Comparison of ENCODE assay signal across 1 cellular context in the genomic region with DNA sequence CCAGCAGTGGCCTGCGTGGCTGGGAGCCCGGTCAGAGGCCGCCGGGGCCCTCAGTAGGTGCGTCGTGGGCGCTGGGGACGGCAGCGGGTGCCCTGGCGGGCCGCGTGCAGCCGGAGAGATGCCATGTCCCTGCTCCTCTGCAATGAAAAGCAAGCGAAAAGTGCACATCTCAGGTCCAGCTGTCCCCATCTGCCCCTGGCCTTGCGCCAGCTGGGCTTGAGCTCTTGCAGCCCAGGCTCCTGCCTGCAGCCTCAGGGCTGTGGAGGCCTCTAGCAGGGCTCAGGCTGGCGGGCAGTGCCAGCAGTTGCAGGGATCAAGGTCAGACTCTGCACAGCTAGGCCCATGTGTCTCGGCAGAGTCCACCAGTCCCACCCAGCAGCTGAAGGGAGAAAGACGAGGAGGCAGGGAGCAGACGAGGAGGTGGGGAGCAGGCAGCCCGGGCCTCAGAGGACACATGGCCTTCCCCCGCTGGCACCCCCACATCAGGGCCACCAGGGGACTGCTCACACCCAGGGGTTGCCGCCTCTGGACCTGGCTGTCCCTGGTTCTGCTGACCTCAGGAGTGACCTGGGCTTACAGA.
TF ChIP-seq lines count a peak whose summit lies in the region.

No MANE protein-coding gene starts in this region.

TF ChIP-seq in HepG2, 621 proteins besides CTCF, POLR2A, EP300 and RAD21 (continued from another document and continues in another):
- TF ChIP-seq, protein P1, sequence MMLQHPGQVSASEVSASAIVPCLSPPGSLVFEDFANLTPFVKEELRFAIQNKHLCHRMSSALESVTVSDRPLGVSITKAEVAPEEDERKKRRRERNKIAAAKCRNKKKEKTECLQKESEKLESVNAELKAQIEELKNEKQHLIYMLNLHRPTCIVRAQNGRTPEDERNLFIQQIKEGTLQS (CRISPR knock-in tag; IDR thresholded peaks at IDR 0.05): no peak
- TF ChIP-seq MAFK (conservative IDR thresholded peaks at IDR 0.05 in 1 of 2, IDR thresholded peaks at IDR 0.05 in 1 of 2; ENCODE audit: low read length in 2 of 2) (no peak), ZNF737 (CRISPR knock-in tag; IDR thresholded peaks at IDR 0.05; ENCODE audit: borderline replicate concordance) (no peak), NCOR1 (IDR thresholded peaks at IDR 0.05; ENCODE audit: borderline replicate concordance, low read length) (peak; percentile 20), RBM39 (IDR thresholded peaks at IDR 0.05; ENCODE audit: low read depth, low read length, poor library complexity, severe bottlenecking) (peak; percentile 57), SATB2 (CRISPR knock-in tag; IDR thresholded peaks at IDR 0.05) (no peak), DNMT3B (CRISPR knock-in tag; conservative IDR thresholded peaks at IDR 0.05) (no peak), ZNF839 (CRISPR knock-in tag; IDR thresholded peaks at IDR 0.05; ENCODE audit: borderline replicate concordance) (no peak), SNAPC2 (CRISPR knock-in tag; IDR thresholded peaks at IDR 0.05) (no peak; the same call in 1 of the 2 replicates), SNRNP70 (IDR thresholded peaks at IDR 0.05; ENCODE audit: low read depth, low read length) (no peak), SOX13 (IDR thresholded peaks at IDR 0.05) (peak; percentile 51; the same call in 1 of the 2 replicates), SOX13 (CRISPR knock-in tag; conservative IDR thresholded peaks at IDR 0.05 in 1 of 2, IDR thresholded peaks at IDR 0.05 in 1 of 2) (peak in 1 of 2 experiments; percentile 17; a peak in 1 of 4 replicates), NFE2L1 (CRISPR knock-in tag; IDR thresholded peaks at IDR 0.05; ENCODE audit: borderline replicate concordance) (no peak), SUZ12 (IDR thresholded peaks at IDR 0.05; ENCODE audit: low read depth, low read length) (no peak), ZSCAN9 (CRISPR knock-in tag; IDR thresholded peaks at IDR 0.05; ENCODE audit: borderline replicate concordance) (no peak), ZNF382 (CRISPR knock-in tag; IDR thresholded peaks at IDR 0.05; ENCODE audit: borderline replicate concordance) (no peak), ZNF652 (CRISPR knock-in tag; IDR thresholded peaks at IDR 0.05; ENCODE audit: borderline replicate concordance, low read depth) (0 out of 2 replicates have a peak, but pooled peaks have one; percentile 3), ZNF441 (CRISPR knock-in tag; IDR thresholded peaks at IDR 0.05; ENCODE audit: borderline replicate concordance) (peak; percentile 82; the same call in 1 of the 2 replicates), KLF13 (CRISPR knock-in tag; IDR thresholded peaks at IDR 0.05) (no peak), ZSCAN29 (CRISPR knock-in tag; conservative IDR thresholded peaks at IDR 0.05) (peak; percentile 67; the same call in 1 of the 2 replicates), POLR2AphosphoS2 (IDR thresholded peaks at IDR 0.05; ENCODE audit: low read depth, low read length) (no peak)
- TF ChIP-seq, protein P2, sequence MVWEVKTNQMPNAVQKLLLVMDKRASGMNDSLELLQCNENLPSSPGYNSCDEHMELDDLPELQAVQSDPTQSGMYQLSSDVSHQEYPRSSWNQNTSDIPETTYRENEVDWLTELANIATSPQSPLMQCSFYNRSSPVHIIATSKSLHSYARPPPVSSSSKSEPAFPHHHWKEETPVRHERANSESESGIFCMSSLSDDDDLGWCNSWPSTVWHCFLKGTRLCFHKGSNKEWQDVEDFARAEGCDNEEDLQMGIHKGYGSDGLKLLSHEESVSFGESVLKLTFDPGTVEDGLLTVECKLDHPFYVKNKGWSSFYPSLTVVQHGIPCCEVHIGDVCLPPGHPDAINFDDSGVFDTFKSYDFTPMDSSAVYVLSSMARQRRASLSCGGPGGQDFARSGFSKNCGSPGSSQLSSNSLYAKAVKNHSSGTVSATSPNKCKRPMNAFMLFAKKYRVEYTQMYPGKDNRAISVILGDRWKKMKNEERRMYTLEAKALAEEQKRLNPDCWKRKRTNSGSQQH (CRISPR knock-in tag; IDR thresholded peaks at IDR 0.05; ENCODE audit: low read depth): 0 out of 2 replicates have a peak, but pooled peaks have one; percentile 23
- TF ChIP-seq, protein P3, sequence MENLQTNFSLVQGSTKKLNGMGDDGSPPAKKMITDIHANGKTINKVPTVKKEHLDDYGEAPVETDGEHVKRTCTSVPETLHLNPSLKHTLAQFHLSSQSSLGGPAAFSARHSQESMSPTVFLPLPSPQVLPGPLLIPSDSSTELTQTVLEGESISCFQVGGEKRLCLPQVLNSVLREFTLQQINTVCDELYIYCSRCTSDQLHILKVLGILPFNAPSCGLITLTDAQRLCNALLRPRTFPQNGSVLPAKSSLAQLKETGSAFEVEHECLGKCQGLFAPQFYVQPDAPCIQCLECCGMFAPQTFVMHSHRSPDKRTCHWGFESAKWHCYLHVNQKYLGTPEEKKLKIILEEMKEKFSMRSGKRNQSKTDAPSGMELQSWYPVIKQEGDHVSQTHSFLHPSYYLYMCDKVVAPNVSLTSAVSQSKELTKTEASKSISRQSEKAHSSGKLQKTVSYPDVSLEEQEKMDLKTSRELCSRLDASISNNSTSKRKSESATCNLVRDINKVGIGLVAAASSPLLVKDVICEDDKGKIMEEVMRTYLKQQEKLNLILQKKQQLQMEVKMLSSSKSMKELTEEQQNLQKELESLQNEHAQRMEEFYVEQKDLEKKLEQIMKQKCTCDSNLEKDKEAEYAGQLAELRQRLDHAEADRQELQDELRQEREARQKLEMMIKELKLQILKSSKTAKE (CRISPR knock-in tag; IDR thresholded peaks at IDR 0.05; ENCODE audit: borderline replicate concordance): 0 out of 2 replicates have a peak, but pooled peaks have one; percentile 68
- TF ChIP-seq, protein P4, sequence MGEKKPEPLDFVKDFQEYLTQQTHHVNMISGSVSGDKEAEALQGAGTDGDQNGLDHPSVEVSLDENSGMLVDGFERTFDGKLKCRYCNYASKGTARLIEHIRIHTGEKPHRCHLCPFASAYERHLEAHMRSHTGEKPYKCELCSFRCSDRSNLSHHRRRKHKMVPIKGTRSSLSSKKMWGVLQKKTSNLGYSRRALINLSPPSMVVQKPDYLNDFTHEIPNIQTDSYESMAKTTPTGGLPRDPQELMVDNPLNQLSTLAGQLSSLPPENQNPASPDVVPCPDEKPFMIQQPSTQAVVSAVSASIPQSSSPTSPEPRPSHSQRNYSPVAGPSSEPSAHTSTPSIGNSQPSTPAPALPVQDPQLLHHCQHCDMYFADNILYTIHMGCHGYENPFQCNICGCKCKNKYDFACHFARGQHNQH (CRISPR knock-in tag; IDR thresholded peaks at IDR 0.05): peak; percentile 54
- TF ChIP-seq, protein P5, sequence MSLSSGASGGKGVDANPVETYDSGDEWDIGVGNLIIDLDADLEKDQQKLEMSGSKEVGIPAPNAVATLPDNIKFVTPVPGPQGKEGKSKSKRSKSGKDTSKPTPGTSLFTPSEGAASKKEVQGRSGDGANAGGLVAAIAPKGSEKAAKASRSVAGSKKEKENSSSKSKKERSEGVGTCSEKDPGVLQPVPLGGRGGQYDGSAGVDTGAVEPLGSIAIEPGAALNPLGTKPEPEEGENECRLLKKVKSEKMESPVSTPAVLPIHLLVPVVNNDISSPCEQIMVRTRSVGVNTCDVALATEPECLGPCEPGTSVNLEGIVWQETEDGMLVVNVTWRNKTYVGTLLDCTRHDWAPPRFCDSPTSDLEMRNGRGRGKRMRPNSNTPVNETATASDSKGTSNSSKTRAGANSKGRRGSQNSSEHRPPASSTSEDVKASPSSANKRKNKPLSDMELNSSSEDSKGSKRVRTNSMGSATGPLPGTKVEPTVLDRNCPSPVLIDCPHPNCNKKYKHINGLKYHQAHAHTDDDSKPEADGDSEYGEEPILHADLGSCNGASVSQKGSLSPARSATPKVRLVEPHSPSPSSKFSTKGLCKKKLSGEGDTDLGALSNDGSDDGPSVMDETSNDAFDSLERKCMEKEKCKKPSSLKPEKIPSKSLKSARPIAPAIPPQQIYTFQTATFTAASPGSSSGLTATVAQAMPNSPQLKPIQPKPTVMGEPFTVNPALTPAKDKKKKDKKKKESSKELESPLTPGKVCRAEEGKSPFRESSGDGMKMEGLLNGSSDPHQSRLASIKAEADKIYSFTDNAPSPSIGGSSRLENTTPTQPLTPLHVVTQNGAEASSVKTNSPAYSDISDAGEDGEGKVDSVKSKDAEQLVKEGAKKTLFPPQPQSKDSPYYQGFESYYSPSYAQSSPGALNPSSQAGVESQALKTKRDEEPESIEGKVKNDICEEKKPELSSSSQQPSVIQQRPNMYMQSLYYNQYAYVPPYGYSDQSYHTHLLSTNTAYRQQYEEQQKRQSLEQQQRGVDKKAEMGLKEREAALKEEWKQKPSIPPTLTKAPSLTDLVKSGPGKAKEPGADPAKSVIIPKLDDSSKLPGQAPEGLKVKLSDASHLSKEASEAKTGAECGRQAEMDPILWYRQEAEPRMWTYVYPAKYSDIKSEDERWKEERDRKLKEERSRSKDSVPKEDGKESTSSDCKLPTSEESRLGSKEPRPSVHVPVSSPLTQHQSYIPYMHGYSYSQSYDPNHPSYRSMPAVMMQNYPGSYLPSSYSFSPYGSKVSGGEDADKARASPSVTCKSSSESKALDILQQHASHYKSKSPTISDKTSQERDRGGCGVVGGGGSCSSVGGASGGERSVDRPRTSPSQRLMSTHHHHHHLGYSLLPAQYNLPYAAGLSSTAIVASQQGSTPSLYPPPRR (CRISPR knock-in tag; IDR thresholded peaks at IDR 0.05; ENCODE audit: borderline replicate concordance): peak; percentile 32; the same call in 1 of the 2 replicates
- TF ChIP-seq, protein P6, sequence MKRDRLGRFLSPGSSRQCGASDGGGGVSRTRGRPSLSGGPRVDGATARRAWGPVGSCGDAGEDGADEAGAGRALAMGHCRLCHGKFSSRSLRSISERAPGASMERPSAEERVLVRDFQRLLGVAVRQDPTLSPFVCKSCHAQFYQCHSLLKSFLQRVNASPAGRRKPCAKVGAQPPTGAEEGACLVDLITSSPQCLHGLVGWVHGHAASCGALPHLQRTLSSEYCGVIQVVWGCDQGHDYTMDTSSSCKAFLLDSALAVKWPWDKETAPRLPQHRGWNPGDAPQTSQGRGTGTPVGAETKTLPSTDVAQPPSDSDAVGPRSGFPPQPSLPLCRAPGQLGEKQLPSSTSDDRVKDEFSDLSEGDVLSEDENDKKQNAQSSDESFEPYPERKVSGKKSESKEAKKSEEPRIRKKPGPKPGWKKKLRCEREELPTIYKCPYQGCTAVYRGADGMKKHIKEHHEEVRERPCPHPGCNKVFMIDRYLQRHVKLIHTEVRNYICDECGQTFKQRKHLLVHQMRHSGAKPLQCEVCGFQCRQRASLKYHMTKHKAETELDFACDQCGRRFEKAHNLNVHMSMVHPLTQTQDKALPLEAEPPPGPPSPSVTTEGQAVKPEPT (CRISPR knock-in tag; IDR thresholded peaks at IDR 0.05; ENCODE audit: low read depth): no peak; the same call in none of the 2 replicates
- TF ChIP-seq, protein P7, sequence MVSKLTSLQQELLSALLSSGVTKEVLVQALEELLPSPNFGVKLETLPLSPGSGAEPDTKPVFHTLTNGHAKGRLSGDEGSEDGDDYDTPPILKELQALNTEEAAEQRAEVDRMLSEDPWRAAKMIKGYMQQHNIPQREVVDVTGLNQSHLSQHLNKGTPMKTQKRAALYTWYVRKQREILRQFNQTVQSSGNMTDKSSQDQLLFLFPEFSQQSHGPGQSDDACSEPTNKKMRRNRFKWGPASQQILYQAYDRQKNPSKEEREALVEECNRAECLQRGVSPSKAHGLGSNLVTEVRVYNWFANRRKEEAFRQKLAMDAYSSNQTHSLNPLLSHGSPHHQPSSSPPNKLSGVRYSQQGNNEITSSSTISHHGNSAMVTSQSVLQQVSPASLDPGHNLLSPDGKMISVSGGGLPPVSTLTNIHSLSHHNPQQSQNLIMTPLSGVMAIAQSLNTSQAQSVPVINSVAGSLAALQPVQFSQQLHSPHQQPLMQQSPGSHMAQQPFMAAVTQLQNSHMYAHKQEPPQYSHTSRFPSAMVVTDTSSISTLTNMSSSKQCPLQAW (CRISPR knock-in tag; IDR thresholded peaks at IDR 0.05): peak; percentile 87
- TF ChIP-seq, protein P8, sequence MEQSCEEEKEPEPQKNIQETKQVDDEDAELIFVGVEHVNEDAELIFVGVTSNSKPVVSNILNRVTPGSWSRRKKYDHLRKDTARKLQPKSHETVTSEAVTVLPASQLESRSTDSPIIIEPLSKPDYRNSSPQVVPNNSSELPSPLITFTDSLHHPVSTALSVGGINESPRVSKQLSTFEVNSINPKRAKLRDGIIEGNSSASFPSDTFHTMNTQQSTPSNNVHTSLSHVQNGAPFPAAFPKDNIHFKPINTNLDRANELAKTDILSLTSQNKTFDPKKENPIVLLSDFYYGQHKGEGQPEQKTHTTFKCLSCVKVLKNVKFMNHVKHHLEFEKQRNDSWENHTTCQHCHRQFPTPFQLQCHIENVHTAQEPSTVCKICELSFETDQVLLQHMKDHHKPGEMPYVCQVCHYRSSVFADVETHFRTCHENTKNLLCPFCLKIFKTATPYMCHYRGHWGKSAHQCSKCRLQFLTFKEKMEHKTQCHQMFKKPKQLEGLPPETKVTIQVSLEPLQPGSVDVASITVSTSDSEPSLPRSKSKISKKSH (CRISPR knock-in tag; IDR thresholded peaks at IDR 0.05; ENCODE audit: borderline replicate concordance): peak; percentile 82; the same call in 1 of the 2 replicates
- TF ChIP-seq, protein P9, sequence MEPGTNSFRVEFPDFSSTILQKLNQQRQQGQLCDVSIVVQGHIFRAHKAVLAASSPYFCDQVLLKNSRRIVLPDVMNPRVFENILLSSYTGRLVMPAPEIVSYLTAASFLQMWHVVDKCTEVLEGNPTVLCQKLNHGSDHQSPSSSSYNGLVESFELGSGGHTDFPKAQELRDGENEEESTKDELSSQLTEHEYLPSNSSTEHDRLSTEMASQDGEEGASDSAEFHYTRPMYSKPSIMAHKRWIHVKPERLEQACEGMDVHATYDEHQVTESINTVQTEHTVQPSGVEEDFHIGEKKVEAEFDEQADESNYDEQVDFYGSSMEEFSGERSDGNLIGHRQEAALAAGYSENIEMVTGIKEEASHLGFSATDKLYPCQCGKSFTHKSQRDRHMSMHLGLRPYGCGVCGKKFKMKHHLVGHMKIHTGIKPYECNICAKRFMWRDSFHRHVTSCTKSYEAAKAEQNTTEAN (CRISPR knock-in tag; conservative IDR thresholded peaks at IDR 0.05): peak; percentile 72; the same call in 1 of the 2 replicates
- TF ChIP-seq, protein P10, sequence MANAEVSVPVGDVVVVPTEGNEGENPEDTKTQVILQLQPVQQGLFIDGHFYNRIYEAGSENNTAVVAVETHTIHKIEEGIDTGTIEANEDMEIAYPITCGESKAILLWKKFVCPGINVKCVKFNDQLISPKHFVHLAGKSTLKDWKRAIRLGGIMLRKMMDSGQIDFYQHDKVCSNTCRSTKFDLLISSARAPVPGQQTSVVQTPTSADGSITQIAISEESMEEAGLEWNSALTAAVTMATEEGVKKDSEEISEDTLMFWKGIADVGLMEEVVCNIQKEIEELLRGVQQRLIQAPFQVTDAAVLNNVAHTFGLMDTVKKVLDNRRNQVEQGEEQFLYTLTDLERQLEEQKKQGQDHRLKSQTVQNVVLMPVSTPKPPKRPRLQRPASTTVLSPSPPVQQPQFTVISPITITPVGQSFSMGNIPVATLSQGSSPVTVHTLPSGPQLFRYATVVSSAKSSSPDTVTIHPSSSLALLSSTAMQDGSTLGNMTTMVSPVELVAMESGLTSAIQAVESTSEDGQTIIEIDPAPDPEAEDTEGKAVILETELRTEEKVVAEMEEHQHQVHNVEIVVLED (CRISPR knock-in tag; IDR thresholded peaks at IDR 0.05; ENCODE audit: borderline replicate concordance): 0 out of 2 replicates have a peak, but pooled peaks have one; percentile 28
- TF ChIP-seq, protein P11, sequence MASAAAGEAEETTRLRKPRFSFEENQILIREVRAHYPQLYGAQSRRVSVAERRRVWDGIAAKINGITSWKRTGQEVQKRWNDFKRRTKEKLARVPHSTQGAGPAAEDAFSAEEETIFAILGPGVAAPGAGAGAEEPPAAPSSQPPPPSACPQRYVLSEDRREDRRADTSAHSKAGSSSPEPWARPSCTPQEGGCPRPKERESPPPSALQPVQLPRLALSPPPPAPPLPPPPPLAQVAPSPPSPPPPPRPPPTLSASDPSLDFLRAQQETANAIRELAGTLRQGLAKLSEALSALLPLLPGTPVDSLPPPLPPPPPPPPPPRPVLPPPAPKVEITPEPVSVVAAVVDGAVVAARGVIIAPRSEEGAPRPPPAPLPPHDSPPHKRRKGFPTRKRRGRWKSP (CRISPR knock-in tag; IDR thresholded peaks at IDR 0.05): no peak
- TF ChIP-seq, protein P12, sequence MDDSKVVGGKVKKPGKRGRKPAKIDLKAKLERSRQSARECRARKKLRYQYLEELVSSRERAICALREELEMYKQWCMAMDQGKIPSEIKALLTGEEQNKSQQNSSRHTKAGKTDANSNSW (CRISPR knock-in tag; IDR thresholded peaks at IDR 0.05; ENCODE audit: borderline replicate concordance): no peak
